9 cellular contexts compared by ENCODE assay signal in the genomic region with DNA sequence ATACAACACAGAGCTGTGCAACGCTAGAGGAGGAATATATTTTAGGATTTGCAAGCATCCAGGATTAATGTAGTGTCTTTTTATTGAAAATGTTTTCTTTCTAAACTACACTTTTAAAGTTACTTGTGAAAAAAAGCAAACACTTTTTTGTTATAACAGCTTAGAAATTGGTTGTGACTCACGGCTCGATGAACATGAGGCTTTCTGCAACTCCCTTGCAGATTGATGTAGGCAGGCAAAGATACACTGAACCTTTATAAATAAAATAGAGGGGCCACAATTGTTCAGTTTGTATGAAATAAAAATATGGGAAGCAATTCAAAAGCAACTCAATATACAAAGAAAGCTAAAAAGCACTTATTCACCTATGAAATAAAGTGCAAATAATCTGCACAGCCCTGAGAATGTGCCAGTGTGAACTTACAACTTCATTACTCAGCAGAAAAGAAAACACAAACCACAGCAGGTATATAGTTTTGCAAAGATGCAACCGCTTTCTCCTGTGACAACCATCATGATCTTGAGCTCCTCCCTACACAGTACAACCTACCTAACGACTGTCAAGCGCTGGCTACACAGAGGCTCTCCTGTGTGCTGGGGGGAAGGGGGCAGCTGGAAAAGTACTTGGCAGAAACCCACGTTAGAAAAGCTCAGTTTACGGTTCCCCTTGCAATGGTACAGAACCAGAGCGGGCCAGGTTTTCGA. TPM values are rescaled to one million over a fixed set of nuclear protein-coding genes. Genes with fewer than 3 reads are reported as not detected.
DNase-seq lines count a peak whose midpoint lies in the region; ATAC-seq and TF ChIP-seq lines count a peak whose summit lies in the region.
"Had no signal": no experiment of that assay in that cellular context is flagged by ENCODE, and none has a peak within 500 bp of the region (broad histone marks: within the 10 kb centered on the region; RNA-seq: fewer than 3 reads in every experiment).

No MANE protein-coding gene starts in this region.

- H3K4me3 ChIP-seq in NB4 (ENCODE audit: low read depth, low read length) = peak overlapping the region; percentile 92
- H3K4me3 ChIP-seq in cardiac fibroblast (replicated peaks in 1 of 2; ENCODE audit: low read depth in 2 of 2, low read length in 2 of 2) = peak overlapping the region; percentile 94 to 96
- H3K4me3 ChIP-seq in lower leg skin (ENCODE audit: low read depth, poor library complexity, severe bottlenecking) = peak overlapping the region; percentile 74

- DNase-seq in activated CD8-positive, alpha-beta memory T cell treated with anti-CD3 and anti-CD28 coated beads, Interleukin-2, amount 10 ng/mL, durations not matched to agents 7 days and 5 days = peak; percentile 49
- DNase-seq in activated CD8-positive, alpha-beta memory T cell treated with anti-CD3 and anti-CD28 coated beads, Interleukin-2, amount 50 U/mL, for 4 hours = no peak
- DNase-seq in NB4 (ENCODE audit: low read depth) (peak; percentile 18), cardiac fibroblast (ENCODE audit: low read depth in 2 of 2) (peak in 1 of 2 donors; percentile 19), lower leg skin (ENCODE audit: low spot score in 2 of 2) (no peak), type B pancreatic cell (ENCODE audit: extremely low spot score, unreplicated experiment) (no peak), OCI-M2 (lab: John Stamatoyannopoulos, UW; ENCODE audit: unreplicated experiment) (no peak), NCI-H526 treated with DMSO at 0.1 percent for 48 hours (lab: John Stamatoyannopoulos, UW) (no peak)

- intact Hi-C loops in lower leg skin (cut with DNase I; ENCODE audit: low total_unique reads) = no loop called here

- CTCF ChIA-PET in activated CD8-positive, alpha-beta memory T cell treated with anti-CD3 and anti-CD28 coated beads, Interleukin-2, amount 10 ng/mL, durations not matched to agents 7 days and 5 days (lab: Charles Lee) = interaction anchor here (1.0 to 2.9 kb wide), 7 partner anchors 18 to 173 kb away, joined by 3 to 12 read pairs (median 5); a partner anchor contains a TSS

- no peak for TF ChIP-seq CTCF in NB4 (IDR thresholded peaks at IDR 0.05; ENCODE audit: low read depth, low read length)
- no peak for TF ChIP-seq CTCF in cardiac fibroblast (IDR thresholded peaks at IDR 0.05; ENCODE audit: low read depth, low read length)
- no peak for TF ChIP-seq CTCF in lower leg skin (IDR thresholded peaks at IDR 0.05)
- TF ChIP-seq CTCF in type B pancreatic cell (conservative IDR thresholded peaks at IDR 0.05) = no peak

- peaks cover 31% of the 10 kb centered on the region for H3K4me1 Mint-ChIP-seq in activated CD8-positive, alpha-beta memory T cell treated with anti-CD3 and anti-CD28 coated beads, Interleukin-2, amount 10 ng/mL, durations not matched to agents 7 days and 5 days
- H3K4me1 Mint-ChIP-seq in type B pancreatic cell (ENCODE audit: unreplicated experiment) = peaks cover 16% of the 10 kb centered on the region

- peak overlapping the region; percentile 92 for H3K27ac Mint-ChIP-seq in activated CD8-positive, alpha-beta memory T cell treated with anti-CD3 and anti-CD28 coated beads, Interleukin-2, amount 10 ng/mL, durations not matched to agents 7 days and 5 days
- peak overlapping the region; percentile 90 for H3K27ac Mint-ChIP-seq in type B pancreatic cell

- ATAC-seq in activated CD8-positive, alpha-beta memory T cell treated with anti-CD3 and anti-CD28 coated beads, Interleukin-2, amount 10 ng/mL, durations not matched to agents 7 days and 5 days = peak; percentile 25

- no peaks in the 10 kb centered on the region for H3K27me3 Mint-ChIP-seq in activated CD8-positive, alpha-beta memory T cell treated with anti-CD3 and anti-CD28 coated beads, Interleukin-2, amount 10 ng/mL, durations not matched to agents 7 days and 5 days
- no peaks in the 10 kb centered on the region for H3K27me3 Mint-ChIP-seq in type B pancreatic cell

- 16 to 24% methylated on average over 7 to 10 of the region's 10 CpGs for WGBS in lower leg skin, 2 donors

- H3K36me3 Mint-ChIP-seq in activated CD8-positive, alpha-beta memory T cell treated with anti-CD3 and anti-CD28 coated beads, Interleukin-2, amount 10 ng/mL, durations not matched to agents 7 days and 5 days = peaks cover 24% of the 10 kb centered on the region
- H3K36me3 Mint-ChIP-seq in type B pancreatic cell = peaks cover 19% of the 10 kb centered on the region

- TF ChIP-seq POLR2A in NB4 (IDR thresholded peaks at IDR 0.05; ENCODE audit: extremely low read depth, insufficient read length) = no peak
- TF ChIP-seq POLR2A in lower leg skin (IDR thresholded peaks at IDR 0.05) = no peak

- H3K4me3 Mint-ChIP-seq in activated CD8-positive, alpha-beta memory T cell treated with anti-CD3 and anti-CD28 coated beads, Interleukin-2, amount 10 ng/mL, durations not matched to agents 7 days and 5 days = peak overlapping the region; percentile 81
- peak overlapping the region; percentile 97 for H3K4me3 Mint-ChIP-seq in type B pancreatic cell

- no peaks in the 10 kb centered on the region for H3K9me3 Mint-ChIP-seq in activated CD8-positive, alpha-beta memory T cell treated with anti-CD3 and anti-CD28 coated beads, Interleukin-2, amount 10 ng/mL, durations not matched to agents 7 days and 5 days (ENCODE audit: low read depth)
- H3K9me3 Mint-ChIP-seq in type B pancreatic cell = no peaks in the 10 kb centered on the region

RNA-seq across cellular contexts. Expression of a gene that starts 0.9 kb away (rescaled TPM):
- total RNA-seq in activated CD8-positive, alpha-beta memory T cell treated with anti-CD3 and anti-CD28 coated beads, Interleukin-2, amount 10 ng/mL, durations not matched to agents 7 days and 5 days = 10 to 100 TPM; 60.0 to 65.3 TPM
- total RNA-seq in lower leg skin (100 to 1,000 TPM in 1 of 4 donors, 10 to 100 TPM in 3; 38.4 to 111 (median 43.5) TPM), type B pancreatic cell (ENCODE audit: low replicate concordance) (95.3 and 154 TPM in 2 replicates)

RNA-seq across cellular contexts. Expression of a gene that starts 6.3 kb away (rescaled TPM):
- 10 to 100 TPM in 1 of 2 experiments, 1 to 10 TPM in 1; 9.1 to 10.1 TPM for total RNA-seq in activated CD8-positive, alpha-beta memory T cell treated with anti-CD3 and anti-CD28 coated beads, Interleukin-2, amount 10 ng/mL, durations not matched to agents 7 days and 5 days
- total RNA-seq in lower leg skin (100 to 1,000 TPM in 3 of 4 donors, 10 to 100 TPM in 1; 61.4 to 123 (median 110) TPM), type B pancreatic cell (ENCODE audit: low replicate concordance) (125 and 143 TPM in 2 replicates)

RNA-seq across cellular contexts. Expression of a gene that starts 47.4 kb away (rescaled TPM):
- not detected for total RNA-seq in activated CD8-positive, alpha-beta memory T cell treated with anti-CD3 and anti-CD28 coated beads, Interleukin-2, amount 10 ng/mL, durations not matched to agents 7 days and 5 days
- total RNA-seq in lower leg skin (1 to 10 TPM in 2 of 4 donors, under 1 TPM in 2; 0.08 to 2.7 (median 1.6) TPM), type B pancreatic cell (ENCODE audit: low replicate concordance) (6.6 and 8.8 TPM in 2 replicates)

RNA-seq across cellular contexts. Expression of a gene that starts 48.0 kb away (rescaled TPM):
- not detected for total RNA-seq in activated CD8-positive, alpha-beta memory T cell treated with anti-CD3 and anti-CD28 coated beads, Interleukin-2, amount 10 ng/mL, durations not matched to agents 7 days and 5 days
- total RNA-seq in lower leg skin = 1 to 10 TPM in 1 of 4 donors, not detected in 3; 1.7 TPM
- total RNA-seq in type B pancreatic cell (ENCODE audit: low replicate concordance) = 1.1 and 1.5 TPM in 2 replicates

RNA-seq across cellular contexts. Expression of a gene that starts 51.8 kb away (rescaled TPM):
- not detected for total RNA-seq in activated CD8-positive, alpha-beta memory T cell treated with anti-CD3 and anti-CD28 coated beads, Interleukin-2, amount 10 ng/mL, durations not matched to agents 7 days and 5 days
- total RNA-seq in lower leg skin = 100 to 1,000 TPM in 2 of 4 donors, 10 to 100 TPM in 1, 1 to 10 TPM in 1; 2.5 to 474 (median 180) TPM
- total RNA-seq in type B pancreatic cell (ENCODE audit: low replicate concordance) = not detected in 2 replicates
- total RNA-seq: glomerular endothelial cell had no signal

Comparison
In these comparisons a context has a peak if more than half of its experiments do, and no peak if none do; other contexts are left out.
1. DNase-seq: peak in activated CD8-positive, alpha-beta memory T cell treated with anti-CD3 and anti-CD28 coated beads, Interleukin-2, amount 10 ng/mL, durations not matched to agents 7 days and 5 days (single experiment) and NB4 (single experiment); none in activated CD8-positive, alpha-beta memory T cell treated with anti-CD3 and anti-CD28 coated beads, Interleukin-2, amount 50 U/mL, for 4 hours (single experiment), lower leg skin (0 of 2), type B pancreatic cell (single experiment), OCI-M2 (single experiment) and NCI-H526 treated with DMSO at 0.1 percent for 48 hours (single experiment).
2. RNA of a gene that starts 6.3 kb away (total RNA-seq): 125 to 143 TPM in type B pancreatic cell and 61.4 to 123 TPM in lower leg skin; 9.1 to 10.1 TPM in activated CD8-positive, alpha-beta memory T cell treated with anti-CD3 and anti-CD28 coated beads, Interleukin-2, amount 10 ng/mL, durations not matched to agents 7 days and 5 days; every median in the first group is over 4 times any median in the second.
3. Peak in every context shown above with its lines, with median percentiles within 50 percentile points of each other: H3K4me3 ChIP-seq.